Comparison of ENCODE assay signal across 8 cellular contexts in genomic region chr15:92881838-92882696, GRCh38. TPM values are rescaled to one million over a fixed set of nuclear protein-coding genes. Genes with fewer than 3 reads are reported as not detected.
DNase-seq lines count a peak whose midpoint lies in the region; ATAC-seq and TF ChIP-seq lines count a peak whose summit lies in the region.

No MANE protein-coding gene starts in this region.

- peaks cover 11% of the 10 kb centered on the region for H4K20me1 ChIP-seq in KMS-11 (ENCODE audit: insufficient read depth)

- H3K36me3 Mint-ChIP-seq in activated T-cell treated with anti-CD3 and anti-CD28 coated beads, Interleukin-2, amount 50 U/mL, for 72 hours (ENCODE audit: insufficient read depth in 2 of 2) = peaks cover 17 to 40% of the 10 kb centered on the region in 2 donors

- peaks cover 21% of the 10 kb centered on the region for H3K36me3 ChIP-seq in KMS-11 (ENCODE audit: insufficient read depth)
- peaks cover 40% of the 10 kb centered on the region for H3K36me3 ChIP-seq in Panc1 (ENCODE audit: control insufficient read depth, insufficient read depth, low read length)
- H3K36me3 ChIP-seq in esophagus muscularis mucosa = peaks cover 0 to 20% (median 9%) of the 10 kb centered on the region in 4 donors
- peaks cover 11 to 15% of the 10 kb centered on the region in 2 donors for H3K36me3 ChIP-seq in muscle layer of duodenum (ENCODE audit: control insufficient read depth in 1 of 2, insufficient read depth in 2 of 2, low read length in 2 of 2)

- peak overlapping the region; percentile 93 to 96 for H3K4me3 Mint-ChIP-seq in activated T-cell treated with anti-CD3 and anti-CD28 coated beads, Interleukin-2, amount 50 U/mL, for 72 hours

- in situ Hi-C loops in Panc1 (cut with HindIII; ENCODE audit: low pct_unique_long_range_greater_than_20kb, low sequenced_read_pairs) = no loop called here

- TF ChIP-seq CTCF in KMS-11 (conservative IDR thresholded peaks at IDR 0.05; ENCODE audit: low read depth, low read length) = no peak
- no peak for TF ChIP-seq CTCF in Panc1 (IDR thresholded peaks at IDR 0.05)
- TF ChIP-seq CTCF in esophagus muscularis mucosa (IDR thresholded peaks at IDR 0.05) = peak in 1 of 3 experiments; percentile 6

- peak overlapping the region; percentile 93 for H3K27ac Mint-ChIP-seq in activated T-cell treated with anti-CD3 and anti-CD28 coated beads, Interleukin-2, amount 50 U/mL, for 72 hours

- peaks cover 41% of the 10 kb centered on the region for H3K79me2 ChIP-seq in KMS-11 (ENCODE audit: insufficient read depth, low read depth)

- no peaks in the 10 kb centered on the region for H3K27me3 ChIP-seq in KMS-11 (ENCODE audit: insufficient read depth, low read depth)
- no peaks in the 10 kb centered on the region for H3K27me3 ChIP-seq in Panc1 (ENCODE audit: control insufficient read depth, insufficient read depth, low read length)
- H3K27me3 ChIP-seq in esophagus muscularis mucosa = no peaks in the 10 kb centered on the region
- no peaks in the 10 kb centered on the region for H3K27me3 ChIP-seq in muscle layer of duodenum (ENCODE audit: low read depth, low read length)

- intact Hi-C loops in Panc1 (cut with micrococcal nuclease; ENCODE audit: unreplicated experiment) (loop anchor here (2.0 kb wide), 1 partner anchor 71 kb away; no protein-coding TSS in a partner anchor), esophagus muscularis mucosa (cut with DNase I) (loop anchor here (5.0 kb wide), 1 partner anchor 50 kb away; no protein-coding TSS in a partner anchor)

- POLR2A ChIA-PET in Panc1 (lab: Charles Lee) = interaction anchor here (0.6 to 4.6 kb wide), 29 partner anchors 9 to 736 kb away, joined by 3 to 84 read pairs (median 7); partner anchors contain the start of gene CHD2

- peak; percentile 95 for ATAC-seq in GM21786 (IDR thresholded peaks at IDR 0.05; ENCODE audit: unreplicated experiment)
- ATAC-seq in Panc1 = peak; percentile 97
- peak; percentile 94 to 95 for ATAC-seq in activated T-cell treated with anti-CD3 and anti-CD28 coated beads, Interleukin-2, amount 50 U/mL, for 72 hours (replicated peaks in 1 of 2)

- H3K9me3 Mint-ChIP-seq in activated T-cell treated with anti-CD3 and anti-CD28 coated beads, Interleukin-2, amount 50 U/mL, for 72 hours = no peaks in the 10 kb centered on the region

- H3K4me1 ChIP-seq in KMS-11 (ENCODE audit: low read depth, poor library complexity, severe bottlenecking) = peaks cover 40% of the 10 kb centered on the region
- H3K4me1 ChIP-seq in Panc1 (ENCODE audit: control insufficient read depth, insufficient read depth, low read length) = peaks cover 42% of the 10 kb centered on the region
- H3K4me1 ChIP-seq in esophagus muscularis mucosa = peaks cover 27 to 38% (median 37%) of the 10 kb centered on the region in 4 donors
- H3K4me1 ChIP-seq in muscle layer of duodenum (ENCODE audit: control insufficient read depth in 1 of 2, insufficient read depth in 2 of 2, low read length in 2 of 2) = peaks cover 5 to 18% of the 10 kb centered on the region in 2 donors

- H3K27ac ChIP-seq in KMS-11 = peak overlapping the region; percentile 89
- H3K27ac ChIP-seq in Panc1 (ENCODE audit: low read length) = peak overlapping the region; percentile 100
- peak overlapping the region; percentile 91 to 100 (median 100) for H3K27ac ChIP-seq in esophagus muscularis mucosa (replicated peaks in 1 of 4)
- peak overlapping the region; percentile 97 for H3K27ac ChIP-seq in muscle layer of duodenum (ENCODE audit: low read length)

- peak overlapping the region; percentile 9; the same call in 1 of the 2 replicates for H2AFZ ChIP-seq in KMS-11 (ENCODE audit: low read depth)

- H3K27me3 Mint-ChIP-seq in activated T-cell treated with anti-CD3 and anti-CD28 coated beads, Interleukin-2, amount 50 U/mL, for 72 hours (ENCODE audit: low read depth) = no peaks in the 10 kb centered on the region

- TSS peak; percentile 97 for BruUV-seq in Panc1 (replicated peaks; lab: Mats Ljungman, UMichigan)

- TF ChIP-seq EP300 in esophagus muscularis mucosa (IDR thresholded peaks at IDR 0.05) = no peak

- H3K9ac ChIP-seq in KMS-11 = peak overlapping the region; percentile 98

- H3K9me3 ChIP-seq in Panc1 (ENCODE audit: control insufficient read depth, insufficient read depth, low read depth, low read length) (no peaks in the 10 kb centered on the region), esophagus muscularis mucosa (no peaks in the 10 kb centered on the region), muscle layer of duodenum (ENCODE audit: control insufficient read depth in 1 of 2, low read length in 2 of 2) (no peaks in the 10 kb centered on the region)

- WGBS in esophagus muscularis mucosa = 8% methylated on average over 33 of the region's 41 CpGs

- H3K4me3 ChIP-seq in KMS-11 (IDR thresholded peaks at IDR 0.05; ENCODE audit: insufficient read depth, low read depth, low read length) (no peak overlapping the region), Panc1 (ENCODE audit: low read depth in 2 of 2, low read length in 2 of 2) (peak overlapping the region; percentile 56 to 85), esophagus muscularis mucosa (peak overlapping the region; percentile 94 to 98 (median 97)), muscle layer of duodenum (ENCODE audit: low read depth in 1 of 2, low read length in 2 of 2) (peak overlapping the region; percentile 46 to 48)

- DNase-seq in DMS79 treated with DMSO at 0.1 percent for 48 hours (lab: John Stamatoyannopoulos, UW) = peak; percentile 91
- peak; percentile 100 for DNase-seq in Panc1 (ENCODE audit: low read depth, low spot score)
- peak; percentile 98 for DNase-seq in activated T-cell treated with anti-CD3 and anti-CD28 coated beads, Interleukin-2, amount 50 U/mL, for 72 hours
- peak; percentile 100 for DNase-seq in esophagus muscularis mucosa (ENCODE audit: extremely low spot score)
- DNase-seq in stimulated activated CD8-positive, alpha-beta memory T cell treated with anti-CD3 and anti-CD28 coated beads, Interleukin-7, amount 100 ng/mL, for 24 hours (ENCODE audit: low read depth) = peak; percentile 94

- H3K4me1 Mint-ChIP-seq in activated T-cell treated with anti-CD3 and anti-CD28 coated beads, Interleukin-2, amount 50 U/mL, for 72 hours (ENCODE audit: low read depth) = peaks cover 74% of the 10 kb centered on the region

- CTCF ChIA-PET in Panc1 (lab: Charles Lee) = interaction anchor here (1.3 kb wide), 1 partner anchor 18 kb away, joined by 8 read pairs; the partner anchor contains the start of gene CHD2

- peak overlapping the region; percentile 87 for H3K4me2 ChIP-seq in KMS-11

- peak; percentile 85 for TF ChIP-seq POLR2A in esophagus muscularis mucosa (IDR thresholded peaks at IDR 0.05; ENCODE audit: low read depth)

RNA-seq across cellular contexts. Expression of gene CHD2, which starts 18.1 kb away (rescaled TPM):
- total RNA-seq in Panc1 (2021; ENCODE audit: unreplicated experiment) (81.8 TPM), esophagus muscularis mucosa (10 to 100 TPM; 54.3 to 86.0 (median 62.8) TPM)
- polyA plus RNA-seq in Panc1 (2012; ENCODE audit: insufficient read length) = 43.9 TPM
- total RNA-seq in activated T-cell treated with anti-CD3 and anti-CD28 coated beads, Interleukin-2, amount 50 U/mL, for 72 hours = 100 to 1,000 TPM; 208 to 246 TPM
